1 cellular context compared by ENCODE assay signal in genomic region chr6:167941822-167942221, GRCh38.
TF ChIP-seq lines count a peak whose summit lies in the region.

No MANE protein-coding gene starts in this region.

TF ChIP-seq in GM12878, 131 proteins besides CTCF, POLR2A, EP300 and RAD21 (continued from another document):
- TF ChIP-seq CUX1 (IDR thresholded peaks at IDR 0.05; ENCODE audit: insufficient replicate concordance, low read depth, low read length) (no peak), EGR1 (IDR thresholded peaks at IDR 0.05; ENCODE audit: borderline replicate concordance in 1 of 2, low read depth in 2 of 2, low read length in 2 of 2) (no peak), ATF7 (IDR thresholded peaks at IDR 0.05; ENCODE audit: low read depth) (no peak)
- TF ChIP-seq, protein P1, sequence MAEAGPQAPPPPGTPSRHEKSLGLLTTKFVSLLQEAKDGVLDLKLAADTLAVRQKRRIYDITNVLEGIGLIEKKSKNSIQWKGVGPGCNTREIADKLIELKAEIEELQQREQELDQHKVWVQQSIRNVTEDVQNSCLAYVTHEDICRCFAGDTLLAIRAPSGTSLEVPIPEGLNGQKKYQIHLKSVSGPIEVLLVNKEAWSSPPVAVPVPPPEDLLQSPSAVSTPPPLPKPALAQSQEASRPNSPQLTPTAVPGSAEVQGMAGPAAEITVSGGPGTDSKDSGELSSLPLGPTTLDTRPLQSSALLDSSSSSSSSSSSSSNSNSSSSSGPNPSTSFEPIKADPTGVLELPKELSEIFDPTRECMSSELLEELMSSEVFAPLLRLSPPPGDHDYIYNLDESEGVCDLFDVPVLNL (IDR thresholded peaks at IDR 0.05; ENCODE audit: low read depth, low read length): no peak
TF ChIP-seq in GM12878: peak in this region for 0.
